Comparison of ENCODE assay signal across 1 cellular context in genomic region chr5:120394259-120394658, GRCh38.
TF ChIP-seq lines count a peak whose summit lies in the region.

No MANE protein-coding gene starts in this region.

TF ChIP-seq in GM23338, 12 proteins besides CTCF, POLR2A, EP300 and RAD21 (continued from another document):
- no peak for TF ChIP-seq REST (IDR thresholded peaks at IDR 0.05; ENCODE audit: unreplicated experiment)
- no peak for TF ChIP-seq NANOG (IDR thresholded peaks at IDR 0.05; ENCODE audit: borderline replicate concordance)
